33 cellular contexts compared by ENCODE assay signal in genomic region chr6:165272585-165272984, GRCh38. TPM values are rescaled to one million over a fixed set of nuclear protein-coding genes. Genes with fewer than 3 reads are reported as not detected.
"Had no signal": no experiment of that assay in that cellular context is flagged by ENCODE, and none has a peak within 500 bp of the region (broad histone marks: within the 10 kb centered on the region; RNA-seq: fewer than 3 reads in every experiment).

No MANE protein-coding gene starts in this region.

- FAIRE-seq: endometrium, islet of Langerhans, keratinocyte had no signal

- H3K9me3 Mint-ChIP-seq: endodermal cell, mesothelial cell of epicardium had no signal

- H3K27ac Mint-ChIP-seq: dendritic cell treated with granulocyte-macrophage colony-stimulating factor and Interleukin-4, amounts not matched to agents 40 ng/mL and 50 ng/mL, for 4 days; effector memory CD8-positive, alpha-beta T cell; endodermal cell; mesothelial cell of epicardium had no signal

- H3K4me3 ChIP-seq: colonic mucosa, esophagus squamous epithelium, gastrocnemius medialis, heart right ventricle, left lung, lower lobe of right lung, mucosa of descending colon had no signal

- DNase-seq: colonic mucosa; cortex of kidney; effector CD8-positive, alpha-beta T cell; effector memory CD8-positive, alpha-beta T cell; endodermal cell; erythroblast; esophagus squamous epithelium; foreskin fibroblast; foreskin melanocyte; gastrocnemius medialis; glutamatergic neuron; head of caudate nucleus; heart right ventricle; hippocampal formation; left cardiac atrium; left lung; left ventricle myocardium superior; lower lobe of right lung; mesenchymal stem cell; mucosa of descending colon; naive B cell had no signal

- H3K4me3 Mint-ChIP-seq: dendritic cell treated with granulocyte-macrophage colony-stimulating factor and Interleukin-4, amounts not matched to agents 40 ng/mL and 50 ng/mL, for 4 days; effector memory CD8-positive, alpha-beta T cell; endodermal cell; mesothelial cell of epicardium; naive B cell had no signal

- ATAC-seq: effector memory CD8-positive, alpha-beta T cell; esophagus mucosa; gastrocnemius medialis; heart right ventricle; left cardiac atrium; left lung; left ventricle myocardium superior; lower lobe of right lung; mucosa of descending colon had no signal

- H3K36me3 Mint-ChIP-seq: mesothelial cell of epicardium, naive B cell had no signal

- H3K9me3 ChIP-seq: colonic mucosa, esophagus squamous epithelium, gastrocnemius medialis, heart right ventricle, left lung, lower lobe of right lung had no signal

- H3K4me1 ChIP-seq: colonic mucosa, esophagus squamous epithelium, gastrocnemius medialis, heart right ventricle, left lung, lower lobe of right lung had no signal

- H3K4me1 Mint-ChIP-seq: mesothelial cell of epicardium, naive B cell had no signal

- H3K27ac ChIP-seq: colonic mucosa, epithelial cell of prostate, esophagus squamous epithelium, gastrocnemius medialis, heart right ventricle, left lung, lower lobe of right lung had no signal

RNA-seq across cellular contexts. Expression of gene C6orf118, which starts 36.8 kb away (rescaled TPM):
- total RNA-seq: colonic mucosa, dermis microvascular lymphatic vessel endothelial cell, esophagus mucosa, esophagus squamous epithelium, gastrocnemius medialis, glomerular endothelial cell, heart right ventricle, left cardiac atrium, left ventricle myocardium superior, lower leg skin, lung microvascular endothelial cell, mesenteric fat pad had no signal
- polyA plus RNA-seq: keratinocyte had no signal
